In genomic region chr6:75378101-75378500, GRCh38 we compare ENCODE assay signal across 19 cellular contexts.
A peak's percentile ranks its signal among the peaks of the same experiment; 100 is the strongest.
DNase-seq lines count a peak whose midpoint lies in the region; ATAC-seq and TF ChIP-seq lines count a peak whose summit lies in the region.
"Had no signal": no experiment of that assay in that cellular context is flagged by ENCODE, and none has a peak within 500 bp of the region (broad histone marks: within the 10 kb centered on the region; RNA-seq: fewer than 3 reads in every experiment).

No MANE protein-coding gene starts in this region.

- no peak overlapping the region for H2BK15ac ChIP-seq in mesenchymal stem cell (ENCODE audit: low read depth, poor library complexity, severe bottlenecking)

- H3K36me3 ChIP-seq in cardiac muscle cell (no peaks in the 10 kb centered on the region), SK-N-MC (ENCODE audit: insufficient read depth, low read length) (no peaks in the 10 kb centered on the region), mesenchymal stem cell (ENCODE audit: control insufficient read depth in 1 of 2, insufficient read depth in 2 of 2, low read depth in 1 of 2, low read length in 2 of 2) (no peaks in the 10 kb centered on the region), trophoblast cell (ENCODE audit: control insufficient read depth in 1 of 2, insufficient read depth in 2 of 2, low read length in 2 of 2) (no peaks in the 10 kb centered on the region), osteoblast (ENCODE audit: insufficient read depth, low read length) (no peaks in the 10 kb centered on the region)

- H3K79me1 ChIP-seq in mesenchymal stem cell (replicated peaks; ENCODE audit: low read length, poor library complexity, severe bottlenecking), result peaks cover 8% of the 10 kb centered on the region
- peaks cover 3% of the 10 kb centered on the region for H3K79me1 ChIP-seq in trophoblast cell (ENCODE audit: low read length)

- H2AFZ ChIP-seq in mesenchymal stem cell (ENCODE audit: low read depth, low read length) (no peak overlapping the region), trophoblast cell (ENCODE audit: insufficient read depth, low read length, poor library complexity) (no peak overlapping the region), osteoblast (ENCODE audit: low read length) (no peak overlapping the region)

- H3K9ac ChIP-seq in SK-N-MC (ENCODE audit: insufficient read length) (no peak overlapping the region), mesenchymal stem cell (ENCODE audit: low read length) (no peak overlapping the region), trophoblast cell (ENCODE audit: low read length) (no peak overlapping the region)

- H3K4me2 ChIP-seq in mesenchymal stem cell (ENCODE audit: low read length, poor library complexity, severe bottlenecking) (no peak overlapping the region), trophoblast cell (ENCODE audit: low read length) (no peak overlapping the region), osteoblast (ENCODE audit: insufficient read depth, low read length) (no peak overlapping the region)

- H3K9me3 ChIP-seq in cardiac muscle cell (ENCODE audit: low read depth), result no peaks in the 10 kb centered on the region
- no peaks in the 10 kb centered on the region for H3K9me3 ChIP-seq in SK-N-MC (ENCODE audit: low read depth, low read length)
- H3K9me3 ChIP-seq in mesenchymal stem cell (ENCODE audit: control insufficient read depth, low read length), result no peaks in the 10 kb centered on the region
- H3K9me3 ChIP-seq in trophoblast cell (ENCODE audit: insufficient read depth, low read depth, low read length), result no peaks in the 10 kb centered on the region
- H3K9me3 ChIP-seq in osteoblast (ENCODE audit: low read depth, low read length), result no peaks in the 10 kb centered on the region

- H4K91ac ChIP-seq in mesenchymal stem cell (ENCODE audit: low read length) (no peak overlapping the region), trophoblast cell (ENCODE audit: low read depth, low read length) (no peak overlapping the region)

- H3K4ac ChIP-seq in mesenchymal stem cell (ENCODE audit: low read depth in 1 of 2, low read length in 2 of 2) (no peak overlapping the region), trophoblast cell (ENCODE audit: low read depth, low read length) (no peak overlapping the region)

- H3K27ac ChIP-seq in cardiac muscle cell, result peak overlapping the region; percentile 21
- no peak overlapping the region for H3K27ac ChIP-seq in SK-N-MC
- H3K27ac ChIP-seq in mesenchymal stem cell (ENCODE audit: low read length, poor library complexity, severe bottlenecking), result no peak overlapping the region
- H3K27ac ChIP-seq in trophoblast cell (ENCODE audit: low read depth, low read length), result peak overlapping the region; percentile 87
- H3K27ac ChIP-seq in osteoblast (ENCODE audit: low read depth, low read length), result no peak overlapping the region

- 44% methylated on average over 2 of the region's 2 CpGs for WGBS in mesenchymal stem cell
- WGBS in trophoblast cell (ENCODE audit: extremely low coverage, insufficient coverage, insufficient read length), result no CpG with 5 or more reads among the region's 2 CpGs

- H4K8ac ChIP-seq in mesenchymal stem cell (ENCODE audit: low read length) (peak overlapping the region; percentile 24), trophoblast cell (ENCODE audit: low read depth, low read length) (no peak overlapping the region)

- ATAC-seq in left ventricle myocardium superior (no peak), HG03442 (IDR thresholded peaks at IDR 0.05; ENCODE audit: unreplicated experiment) (no peak)
- ATAC-seq: HCT116 had no signal

- H2BK12ac ChIP-seq in mesenchymal stem cell (ENCODE audit: low read length in 2 of 2), result no peak overlapping the region
- H2BK12ac ChIP-seq in trophoblast cell (ENCODE audit: low read length), result peak overlapping the region; percentile 32

- H3K14ac ChIP-seq in mesenchymal stem cell (ENCODE audit: low read length in 2 of 2) (no peak overlapping the region), trophoblast cell (ENCODE audit: low read length) (no peak overlapping the region)

- no peak overlapping the region for H3K23ac ChIP-seq in mesenchymal stem cell (ENCODE audit: low read length in 2 of 2)
- H3K23ac ChIP-seq in trophoblast cell (ENCODE audit: low read length), result no peak overlapping the region

- H3K27me3 ChIP-seq in cardiac muscle cell (no peaks in the 10 kb centered on the region), mesenchymal stem cell (ENCODE audit: control insufficient read depth in 1 of 2, insufficient read depth in 1 of 2, low read length in 2 of 2) (no peaks in the 10 kb centered on the region), trophoblast cell (ENCODE audit: insufficient read depth, low read length) (no peaks in the 10 kb centered on the region), osteoblast (ENCODE audit: insufficient read depth, low read length) (peaks cover 14% of the 10 kb centered on the region)

- H3K18ac ChIP-seq in mesenchymal stem cell (ENCODE audit: low read depth in 1 of 2, low read length in 2 of 2) (no peak overlapping the region), trophoblast cell (ENCODE audit: low read length) (no peak overlapping the region)

- no peak for DNase-seq in cardiac muscle cell (ENCODE audit: low read depth in 1 of 2, low spot score in 1 of 2)
- DNase-seq in left ventricle myocardium superior, result no peak
- peak; percentile 14 for DNase-seq in SK-N-MC (ENCODE audit: low read depth, low spot score)
- DNase-seq in mesenchymal stem cell, result no peak
- DNase-seq in trophoblast cell, result peak; percentile 80 to 92
- no peak for DNase-seq in osteoblast (ENCODE audit: insufficient read length, low spot score, missing footprints)
- DNase-seq in activated CD8-positive, alpha-beta memory T cell treated with anti-CD3 and anti-CD28 coated beads, Interleukin-2, amount 50 U/mL, for 48 hours, result no peak
- DNase-seq: 8988T; C1 segment of cervical spinal cord; Calu3; CD4-positive, alpha-beta memory T cell; COR-L47; DMS79 treated with DMSO at 0.1 percent for 48 hours; GF-D8; GOT3; H7; HFFc6 had no signal

- H3K4me3 ChIP-seq in cardiac muscle cell, result no peak overlapping the region
- H3K4me3 ChIP-seq in SK-N-MC, result no peak overlapping the region
- no peak overlapping the region for H3K4me3 ChIP-seq in mesenchymal stem cell (ENCODE audit: insufficient read depth in 1 of 2, low read depth in 1 of 2, low read length in 2 of 2)
- H3K4me3 ChIP-seq in trophoblast cell (ENCODE audit: low read depth, low read length), result no peak overlapping the region
- no peak overlapping the region for H3K4me3 ChIP-seq in osteoblast (ENCODE audit: insufficient read depth, low read length)

- no peak for TF ChIP-seq CTCF in cardiac muscle cell (IDR thresholded peaks at IDR 0.05; ENCODE audit: low read depth, low read length)
- no peak for TF ChIP-seq CTCF in osteoblast (IDR thresholded peaks at IDR 0.05; ENCODE audit: extremely low read depth, low read depth, low read length)

- no peak overlapping the region for H4K12ac ChIP-seq in trophoblast cell (ENCODE audit: low read depth, low read length)

- H3K79me2 ChIP-seq in trophoblast cell (ENCODE audit: control insufficient read depth, insufficient read depth, low read length, poor library complexity) (no peaks in the 10 kb centered on the region), osteoblast (ENCODE audit: insufficient read depth, low read length) (no peaks in the 10 kb centered on the region)

- H2BK5ac ChIP-seq in mesenchymal stem cell (ENCODE audit: low read depth, low read length, poor library complexity, severe bottlenecking), result no peak overlapping the region
- no peak overlapping the region for H2BK5ac ChIP-seq in trophoblast cell (ENCODE audit: low read depth, low read length, poor library complexity)

- intact Hi-C loops in left ventricle myocardium superior (cut with micrococcal nuclease), result no loop called here

- H2BK120ac ChIP-seq in mesenchymal stem cell (ENCODE audit: low read depth, low read length) (no peak overlapping the region), trophoblast cell (ENCODE audit: insufficient read depth, low read length, poor library complexity) (no peak overlapping the region)

- H2AK5ac ChIP-seq in mesenchymal stem cell (ENCODE audit: low read length, severe bottlenecking) (no peak overlapping the region), trophoblast cell (ENCODE audit: low read length) (no peak overlapping the region)

- H3K4me1 ChIP-seq in cardiac muscle cell (ENCODE audit: low read depth), result peaks cover 46% of the 10 kb centered on the region
- peaks cover 5% of the 10 kb centered on the region for H3K4me1 ChIP-seq in mesenchymal stem cell (ENCODE audit: control insufficient read depth, insufficient read depth, low read depth, low read length)
- H3K4me1 ChIP-seq in trophoblast cell (ENCODE audit: control insufficient read depth in 1 of 2, insufficient read depth in 2 of 2, low read length in 2 of 2), result peaks cover 5 to 15% of the 10 kb centered on the region in 2 experiments
- H3K4me1 ChIP-seq in osteoblast (ENCODE audit: insufficient read depth, low read length), result no peaks in the 10 kb centered on the region

- H4K20me1 ChIP-seq in osteoblast (ENCODE audit: insufficient read depth, low read length), result no peaks in the 10 kb centered on the region

Comparison
In these comparisons a context has a peak if more than half of its experiments do, and no peak if none do; other contexts are left out.
1. DNase-seq: peak in SK-N-MC (single experiment) and trophoblast cell (2 of 2); none in cardiac muscle cell (0 of 2), left ventricle myocardium superior (single experiment), mesenchymal stem cell (single experiment), osteoblast (single experiment) and activated CD8-positive, alpha-beta memory T cell treated with anti-CD3 and anti-CD28 coated beads, Interleukin-2, amount 50 U/mL, for 48 hours (single experiment).
2. H3K27ac ChIP-seq: peak in cardiac muscle cell (single experiment) and trophoblast cell (single experiment); none in SK-N-MC (single experiment), mesenchymal stem cell (single experiment) and osteoblast (single experiment).